8 cellular contexts compared by ENCODE assay signal in the genomic region with DNA sequence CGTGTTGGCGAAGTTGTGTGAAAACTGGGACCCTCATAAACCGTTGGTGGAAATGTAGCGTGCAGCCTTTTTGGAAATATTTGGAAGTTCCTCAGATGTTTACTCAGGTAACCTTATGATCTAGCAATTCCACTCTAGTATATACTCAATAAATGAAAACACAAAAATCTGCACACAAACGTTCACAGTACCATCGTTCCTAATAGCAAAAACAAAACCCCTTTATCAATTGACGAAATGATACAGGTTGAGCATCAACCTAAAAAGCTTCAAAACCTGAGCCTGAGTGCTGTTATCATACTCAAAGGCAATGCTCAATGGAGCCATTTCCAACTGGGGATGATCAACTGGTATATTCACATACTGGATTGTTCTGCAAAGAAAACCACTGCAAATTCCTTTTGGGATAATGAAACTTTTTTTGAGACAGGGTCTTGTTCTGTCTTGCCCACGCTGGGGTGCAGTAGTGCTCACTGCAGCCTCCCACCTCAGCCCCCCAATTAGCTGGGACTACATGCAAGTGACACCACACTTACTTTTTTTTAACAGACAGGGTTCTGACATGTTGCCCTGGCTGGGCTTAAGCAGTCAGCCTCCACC. TPM values are rescaled to one million over a fixed set of nuclear protein-coding genes. Genes with fewer than 3 reads are reported as not detected.
DNase-seq lines count a peak whose midpoint lies in the region; ATAC-seq and TF ChIP-seq lines count a peak whose summit lies in the region.

No MANE protein-coding gene starts in this region.

- H3K27me3 ChIP-seq in DND-41 (ENCODE audit: insufficient read depth, low read length, poor library complexity) (no peaks in the 10 kb centered on the region), OCI-LY3 (ENCODE audit: low read depth, low read length) (no peaks in the 10 kb centered on the region), osteoblast (ENCODE audit: insufficient read depth, low read length) (no peaks in the 10 kb centered on the region)

- H3K36me3 ChIP-seq in DND-41 (ENCODE audit: insufficient read depth, low read length) (peaks cover 63% of the 10 kb centered on the region), OCI-LY3 (replicated peaks; ENCODE audit: low read depth, low read length) (peaks cover 54% of the 10 kb centered on the region), osteoblast (ENCODE audit: insufficient read depth, low read length) (peaks cover 52% of the 10 kb centered on the region)

- TF ChIP-seq CTCF in DND-41 (IDR thresholded peaks at IDR 0.05; ENCODE audit: borderline replicate concordance, extremely low read depth, low read length, poor library complexity, severe bottlenecking) (no peak), OCI-LY3 (IDR thresholded peaks at IDR 0.05; ENCODE audit: low read depth, low read length) (no peak), coronary artery (IDR thresholded peaks at IDR 0.05) (no peak), osteoblast (IDR thresholded peaks at IDR 0.05; ENCODE audit: extremely low read depth, low read depth, low read length) (no peak)

- H3K4me1 ChIP-seq in DND-41 (ENCODE audit: insufficient read depth, low read length) (peaks cover 67% of the 10 kb centered on the region), OCI-LY3 (ENCODE audit: low read length) (peaks cover 48% of the 10 kb centered on the region), osteoblast (ENCODE audit: insufficient read depth, low read length) (peaks cover 38% of the 10 kb centered on the region)

- H3K9ac ChIP-seq in DND-41 (ENCODE audit: low read depth, low read length) (peak overlapping the region; percentile 63), OCI-LY3 (ENCODE audit: low read length) (peak overlapping the region; percentile 69)

- ATAC-seq in DND-41 (ENCODE audit: insufficient read depth, low read depth) = no peak
- ATAC-seq in GM19395 (IDR thresholded peaks at IDR 0.05; ENCODE audit: unreplicated experiment) = no peak
- no peak for ATAC-seq in GM18858 (IDR thresholded peaks at IDR 0.05; ENCODE audit: unreplicated experiment)
- no peak for ATAC-seq in HG03039 (IDR thresholded peaks at IDR 0.05; ENCODE audit: unreplicated experiment)

- no peaks in the 10 kb centered on the region for H3K9me3 ChIP-seq in DND-41 (ENCODE audit: insufficient read depth, low read length, severe bottlenecking)
- H3K9me3 ChIP-seq in OCI-LY3 (ENCODE audit: insufficient read depth, low read length) = no peaks in the 10 kb centered on the region
- H3K9me3 ChIP-seq in osteoblast (ENCODE audit: low read depth, low read length) = no peaks in the 10 kb centered on the region

- H4K20me1 ChIP-seq in DND-41 (ENCODE audit: insufficient read depth, low read length) = peaks cover 16% of the 10 kb centered on the region
- peaks cover 39% of the 10 kb centered on the region for H4K20me1 ChIP-seq in OCI-LY3 (ENCODE audit: insufficient read depth, low read length)
- peaks cover 30% of the 10 kb centered on the region for H4K20me1 ChIP-seq in osteoblast (ENCODE audit: insufficient read depth, low read length)

- H2AFZ ChIP-seq in DND-41 (ENCODE audit: low read depth, low read length) (peak overlapping the region; percentile 85), OCI-LY3 (ENCODE audit: low read depth, low read length) (no peak overlapping the region), osteoblast (ENCODE audit: low read length) (no peak overlapping the region)

- DNase-seq in DND-41 = peak; percentile 11
- DNase-seq in coronary artery (ENCODE audit: low spot score) = no peak
- no peak for DNase-seq in osteoblast (ENCODE audit: insufficient read length, low spot score, missing footprints)
- DNase-seq in NCI-H748 treated with DMSO at 0.1 percent for 48 hours (lab: John Stamatoyannopoulos, UW) = no peak

- H3K79me2 ChIP-seq in DND-41 (ENCODE audit: insufficient read depth, low read length) = peaks cover 70% of the 10 kb centered on the region
- H3K79me2 ChIP-seq in OCI-LY3 (ENCODE audit: low read length) = peaks cover 57% of the 10 kb centered on the region
- H3K79me2 ChIP-seq in osteoblast (ENCODE audit: insufficient read depth, low read length) = peaks cover 59% of the 10 kb centered on the region

- H3K27ac ChIP-seq in DND-41 (ENCODE audit: low read length) = peak overlapping the region; percentile 88
- H3K27ac ChIP-seq in OCI-LY3 (ENCODE audit: low read length) = peak overlapping the region; percentile 79
- peak overlapping the region; percentile 96 for H3K27ac ChIP-seq in coronary artery
- peak overlapping the region; percentile 91 for H3K27ac ChIP-seq in osteoblast (ENCODE audit: low read depth, low read length)

- H3K4me2 ChIP-seq in DND-41 (ENCODE audit: insufficient read depth, low read length) (peak overlapping the region; percentile 90), OCI-LY3 (ENCODE audit: low read length) (peak overlapping the region; percentile 87), osteoblast (ENCODE audit: insufficient read depth, low read length) (peak overlapping the region; percentile 93)

- H3K4me3 ChIP-seq in DND-41 (ENCODE audit: low read depth in 1 of 2, low read length in 2 of 2) (peak overlapping the region; percentile 78 to 87; a peak in 3 of 4 replicates), OCI-LY3 (ENCODE audit: low read length) (peak overlapping the region; percentile 78), coronary artery (peak overlapping the region; percentile 87), osteoblast (ENCODE audit: insufficient read depth, low read length) (peak overlapping the region; percentile 87)

RNA-seq across cellular contexts. Expression of a gene that starts 0.8 kb away (rescaled TPM):
- total RNA-seq in osteoblast = 16.5 and 16.6 TPM in 2 replicates

RNA-seq across cellular contexts. Expression of a gene that starts 4.5 kb away (rescaled TPM):
- total RNA-seq in osteoblast = 1,315 and 1,434 TPM in 2 replicates

RNA-seq across cellular contexts. Expression of a gene that starts 27.4 kb away (rescaled TPM):
- 50.7 and 85.5 TPM in 2 replicates for total RNA-seq in osteoblast
